1 cellular context compared by ENCODE assay signal in the genomic region with DNA sequence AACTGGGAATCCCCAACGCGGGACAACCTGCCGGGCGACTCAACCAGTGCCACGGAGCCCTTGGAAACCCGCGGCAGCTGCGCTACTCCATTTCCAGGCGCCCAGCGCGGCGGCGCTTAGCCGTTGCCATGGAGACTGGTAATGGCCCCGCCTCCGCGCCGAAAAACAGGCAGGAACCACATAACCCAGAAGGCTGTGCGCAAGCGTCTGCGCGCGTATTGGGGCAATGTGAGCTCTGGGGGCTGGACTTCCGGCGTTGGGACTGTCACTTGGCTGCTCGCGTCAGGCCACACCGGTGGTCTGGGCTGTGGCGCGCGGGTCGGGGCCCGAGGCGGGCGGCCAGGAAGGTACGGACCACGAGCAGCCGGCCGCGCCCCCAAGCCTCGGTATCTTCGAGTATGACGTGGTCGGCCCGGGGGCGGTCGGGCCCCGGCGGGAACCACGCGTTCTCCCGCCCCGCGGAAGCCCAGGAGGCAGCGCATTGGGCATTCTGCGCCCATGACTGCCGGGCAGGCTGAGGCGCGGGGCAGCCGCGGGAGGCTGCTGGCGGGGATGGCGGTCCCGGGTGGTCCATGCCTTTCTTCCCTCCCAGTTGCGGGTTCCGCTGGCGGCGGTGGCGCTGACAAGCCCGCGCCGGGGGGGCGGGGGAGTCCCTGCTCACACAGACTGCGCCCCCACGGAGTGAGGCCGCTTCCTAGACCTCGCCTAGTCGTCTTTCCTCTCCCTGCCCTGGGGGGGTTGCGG.
TF ChIP-seq lines count a peak whose summit lies in the region.

A gene (plus strand): TSS at position 265 of the 744 bp plus-strand sequence. CDS start 2,080 bp downstream, outside the sequence.

TF ChIP-seq in HepG2, 621 proteins besides CTCF, POLR2A, EP300 and RAD21 (continued from another document and continues in another):
- TF ChIP-seq SUZ12 (IDR thresholded peaks at IDR 0.05; ENCODE audit: low read depth, low read length) (peak; percentile 73), DR1 (CRISPR knock-in tag; IDR thresholded peaks at IDR 0.05) (peak; percentile 41; the same call in 1 of the 2 replicates), NFKBIZ (CRISPR knock-in tag; IDR thresholded peaks at IDR 0.05) (peak; percentile 26; the same call in 1 of the 2 replicates), KLF9 (CRISPR knock-in tag; IDR thresholded peaks at IDR 0.05; ENCODE audit: low read depth) (no peak), MAZ (IDR thresholded peaks at IDR 0.05; ENCODE audit: borderline replicate concordance, low read depth, low read length) (no peak), MAZ (CRISPR knock-in tag; IDR thresholded peaks at IDR 0.05; ENCODE audit: low read depth) (peak; percentile 71; the same call in 1 of the 2 replicates), RNF2 (conservative IDR thresholded peaks at IDR 0.05; ENCODE audit: low read depth) (0 out of 2 replicates have a peak, but pooled peaks have one; percentile 37), NONO (IDR thresholded peaks at IDR 0.05) (no peak), NONO (CRISPR knock-in tag; conservative IDR thresholded peaks at IDR 0.05) (peak; percentile 62; the same call in 1 of the 2 replicates), PCBP1 (IDR thresholded peaks at IDR 0.05; ENCODE audit: borderline replicate concordance, low read depth, low read length) (peak; percentile 47; the same call in 1 of the 2 replicates), ZNF788 (CRISPR knock-in tag; IDR thresholded peaks at IDR 0.05; ENCODE audit: borderline replicate concordance) (peak; percentile 32; the same call in 1 of the 2 replicates), ZNF570 (CRISPR knock-in tag; IDR thresholded peaks at IDR 0.05; ENCODE audit: borderline replicate concordance) (no peak), CREB1 (IDR thresholded peaks at IDR 0.05) (peak; percentile 65), CREB1 (CRISPR knock-in tag; IDR thresholded peaks at IDR 0.05) (peak; percentile 56; the same call in 1 of the 2 replicates), ZNF24 (IDR thresholded peaks at IDR 0.05) (no peak), ZNF143 (CRISPR knock-in tag; IDR thresholded peaks at IDR 0.05) (peak; percentile 97), SALL1 (CRISPR knock-in tag; IDR thresholded peaks at IDR 0.05) (peak; percentile 51; the same call in 1 of the 2 replicates), POGZ (CRISPR knock-in tag; IDR thresholded peaks at IDR 0.05) (no peak), ZC3H13 (CRISPR knock-in tag; IDR thresholded peaks at IDR 0.05) (0 out of 2 replicates have a peak, but pooled peaks have one; percentile 61), HNRNPLL (IDR thresholded peaks at IDR 0.05; ENCODE audit: low read depth, low read length, poor library complexity, severe bottlenecking) (peak; percentile 96), IRF2 (CRISPR knock-in tag; IDR thresholded peaks at IDR 0.05) (peak; percentile 63; the same call in 1 of the 2 replicates), PHF5A (CRISPR knock-in tag; IDR thresholded peaks at IDR 0.05; ENCODE audit: low read depth, unreplicated experiment) (no peak), ZNF709 (CRISPR knock-in tag; IDR thresholded peaks at IDR 0.05) (no peak; the same call in 1 of the 2 replicates), SMARCC2 (IDR thresholded peaks at IDR 0.05) (no peak), TCF12 (IDR thresholded peaks at IDR 0.05) (no peak), TCF12 (CRISPR knock-in tag; IDR thresholded peaks at IDR 0.05) (no peak), GATAD1 (CRISPR knock-in tag; IDR thresholded peaks at IDR 0.05) (peak; percentile 77), ZNF44 (CRISPR knock-in tag; IDR thresholded peaks at IDR 0.05) (peak; percentile 4; the same call in 1 of the 2 replicates), ZNF180 (CRISPR knock-in tag; IDR thresholded peaks at IDR 0.05; ENCODE audit: borderline replicate concordance, low read depth) (no peak), ERF (CRISPR knock-in tag; IDR thresholded peaks at IDR 0.05) (peak; percentile 52), ZNF790 (CRISPR knock-in tag; IDR thresholded peaks at IDR 0.05; ENCODE audit: borderline replicate concordance) (no peak), SRF (IDR thresholded peaks at IDR 0.05; ENCODE audit: low read depth, low read length) (0 out of 2 replicates have a peak, but pooled peaks have one; percentile 8), DNMT1 (CRISPR knock-in tag; IDR thresholded peaks at IDR 0.05) (no peak)
- TF ChIP-seq, protein P1, sequence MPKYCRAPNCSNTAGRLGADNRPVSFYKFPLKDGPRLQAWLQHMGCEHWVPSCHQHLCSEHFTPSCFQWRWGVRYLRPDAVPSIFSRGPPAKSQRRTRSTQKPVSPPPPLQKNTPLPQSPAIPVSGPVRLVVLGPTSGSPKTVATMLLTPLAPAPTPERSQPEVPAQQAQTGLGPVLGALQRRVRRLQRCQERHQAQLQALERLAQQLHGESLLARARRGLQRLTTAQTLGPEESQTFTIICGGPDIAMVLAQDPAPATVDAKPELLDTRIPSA (CRISPR knock-in tag; IDR thresholded peaks at IDR 0.05; ENCODE audit: borderline replicate concordance) = 0 out of 2 replicates have a peak, but pooled peaks have one; percentile 61
- TF ChIP-seq, protein P2, sequence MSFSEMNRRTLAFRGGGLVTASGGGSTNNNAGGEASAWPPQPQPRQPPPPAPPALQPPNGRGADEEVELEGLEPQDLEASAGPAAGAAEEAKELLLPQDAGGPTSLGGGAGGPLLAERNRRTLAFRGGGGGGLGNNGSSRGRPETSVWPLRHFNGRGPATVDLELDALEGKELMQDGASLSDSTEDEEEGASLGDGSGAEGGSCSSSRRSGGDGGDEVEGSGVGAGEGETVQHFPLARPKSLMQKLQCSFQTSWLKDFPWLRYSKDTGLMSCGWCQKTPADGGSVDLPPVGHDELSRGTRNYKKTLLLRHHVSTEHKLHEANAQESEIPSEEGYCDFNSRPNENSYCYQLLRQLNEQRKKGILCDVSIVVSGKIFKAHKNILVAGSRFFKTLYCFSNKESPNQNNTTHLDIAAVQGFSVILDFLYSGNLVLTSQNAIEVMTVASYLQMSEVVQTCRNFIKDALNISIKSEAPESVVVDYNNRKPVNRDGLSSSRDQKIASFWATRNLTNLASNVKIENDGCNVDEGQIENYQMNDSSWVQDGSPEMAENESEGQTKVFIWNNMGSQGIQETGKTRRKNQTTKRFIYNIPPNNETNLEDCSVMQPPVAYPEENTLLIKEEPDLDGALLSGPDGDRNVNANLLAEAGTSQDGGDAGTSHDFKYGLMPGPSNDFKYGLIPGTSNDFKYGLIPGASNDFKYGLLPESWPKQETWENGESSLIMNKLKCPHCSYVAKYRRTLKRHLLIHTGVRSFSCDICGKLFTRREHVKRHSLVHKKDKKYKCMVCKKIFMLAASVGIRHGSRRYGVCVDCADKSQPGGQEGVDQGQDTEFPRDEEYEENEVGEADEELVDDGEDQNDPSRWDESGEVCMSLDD (CRISPR knock-in tag; IDR thresholded peaks at IDR 0.05; ENCODE audit: borderline replicate concordance) = no peak
- TF ChIP-seq, protein P3, sequence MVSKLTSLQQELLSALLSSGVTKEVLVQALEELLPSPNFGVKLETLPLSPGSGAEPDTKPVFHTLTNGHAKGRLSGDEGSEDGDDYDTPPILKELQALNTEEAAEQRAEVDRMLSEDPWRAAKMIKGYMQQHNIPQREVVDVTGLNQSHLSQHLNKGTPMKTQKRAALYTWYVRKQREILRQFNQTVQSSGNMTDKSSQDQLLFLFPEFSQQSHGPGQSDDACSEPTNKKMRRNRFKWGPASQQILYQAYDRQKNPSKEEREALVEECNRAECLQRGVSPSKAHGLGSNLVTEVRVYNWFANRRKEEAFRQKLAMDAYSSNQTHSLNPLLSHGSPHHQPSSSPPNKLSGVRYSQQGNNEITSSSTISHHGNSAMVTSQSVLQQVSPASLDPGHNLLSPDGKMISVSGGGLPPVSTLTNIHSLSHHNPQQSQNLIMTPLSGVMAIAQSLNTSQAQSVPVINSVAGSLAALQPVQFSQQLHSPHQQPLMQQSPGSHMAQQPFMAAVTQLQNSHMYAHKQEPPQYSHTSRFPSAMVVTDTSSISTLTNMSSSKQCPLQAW (CRISPR knock-in tag; IDR thresholded peaks at IDR 0.05) = peak; percentile 87
- TF ChIP-seq, protein P4, sequence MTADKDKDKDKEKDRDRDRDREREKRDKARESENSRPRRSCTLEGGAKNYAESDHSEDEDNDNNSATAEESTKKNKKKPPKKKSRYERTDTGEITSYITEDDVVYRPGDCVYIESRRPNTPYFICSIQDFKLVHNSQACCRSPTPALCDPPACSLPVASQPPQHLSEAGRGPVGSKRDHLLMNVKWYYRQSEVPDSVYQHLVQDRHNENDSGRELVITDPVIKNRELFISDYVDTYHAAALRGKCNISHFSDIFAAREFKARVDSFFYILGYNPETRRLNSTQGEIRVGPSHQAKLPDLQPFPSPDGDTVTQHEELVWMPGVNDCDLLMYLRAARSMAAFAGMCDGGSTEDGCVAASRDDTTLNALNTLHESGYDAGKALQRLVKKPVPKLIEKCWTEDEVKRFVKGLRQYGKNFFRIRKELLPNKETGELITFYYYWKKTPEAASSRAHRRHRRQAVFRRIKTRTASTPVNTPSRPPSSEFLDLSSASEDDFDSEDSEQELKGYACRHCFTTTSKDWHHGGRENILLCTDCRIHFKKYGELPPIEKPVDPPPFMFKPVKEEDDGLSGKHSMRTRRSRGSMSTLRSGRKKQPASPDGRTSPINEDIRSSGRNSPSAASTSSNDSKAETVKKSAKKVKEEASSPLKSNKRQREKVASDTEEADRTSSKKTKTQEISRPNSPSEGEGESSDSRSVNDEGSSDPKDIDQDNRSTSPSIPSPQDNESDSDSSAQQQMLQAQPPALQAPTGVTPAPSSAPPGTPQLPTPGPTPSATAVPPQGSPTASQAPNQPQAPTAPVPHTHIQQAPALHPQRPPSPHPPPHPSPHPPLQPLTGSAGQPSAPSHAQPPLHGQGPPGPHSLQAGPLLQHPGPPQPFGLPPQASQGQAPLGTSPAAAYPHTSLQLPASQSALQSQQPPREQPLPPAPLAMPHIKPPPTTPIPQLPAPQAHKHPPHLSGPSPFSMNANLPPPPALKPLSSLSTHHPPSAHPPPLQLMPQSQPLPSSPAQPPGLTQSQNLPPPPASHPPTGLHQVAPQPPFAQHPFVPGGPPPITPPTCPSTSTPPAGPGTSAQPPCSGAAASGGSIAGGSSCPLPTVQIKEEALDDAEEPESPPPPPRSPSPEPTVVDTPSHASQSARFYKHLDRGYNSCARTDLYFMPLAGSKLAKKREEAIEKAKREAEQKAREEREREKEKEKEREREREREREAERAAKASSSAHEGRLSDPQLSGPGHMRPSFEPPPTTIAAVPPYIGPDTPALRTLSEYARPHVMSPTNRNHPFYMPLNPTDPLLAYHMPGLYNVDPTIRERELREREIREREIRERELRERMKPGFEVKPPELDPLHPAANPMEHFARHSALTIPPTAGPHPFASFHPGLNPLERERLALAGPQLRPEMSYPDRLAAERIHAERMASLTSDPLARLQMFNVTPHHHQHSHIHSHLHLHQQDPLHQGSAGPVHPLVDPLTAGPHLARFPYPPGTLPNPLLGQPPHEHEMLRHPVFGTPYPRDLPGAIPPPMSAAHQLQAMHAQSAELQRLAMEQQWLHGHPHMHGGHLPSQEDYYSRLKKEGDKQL (CRISPR knock-in tag; IDR thresholded peaks at IDR 0.05; ENCODE audit: low read depth) = no peak
- TF ChIP-seq, protein P5, sequence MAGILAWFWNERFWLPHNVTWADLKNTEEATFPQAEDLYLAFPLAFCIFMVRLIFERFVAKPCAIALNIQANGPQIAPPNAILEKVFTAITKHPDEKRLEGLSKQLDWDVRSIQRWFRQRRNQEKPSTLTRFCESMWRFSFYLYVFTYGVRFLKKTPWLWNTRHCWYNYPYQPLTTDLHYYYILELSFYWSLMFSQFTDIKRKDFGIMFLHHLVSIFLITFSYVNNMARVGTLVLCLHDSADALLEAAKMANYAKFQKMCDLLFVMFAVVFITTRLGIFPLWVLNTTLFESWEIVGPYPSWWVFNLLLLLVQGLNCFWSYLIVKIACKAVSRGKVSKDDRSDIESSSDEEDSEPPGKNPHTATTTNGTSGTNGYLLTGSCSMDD (CRISPR knock-in tag; IDR thresholded peaks at IDR 0.05) = no peak
- TF ChIP-seq, protein P6, sequence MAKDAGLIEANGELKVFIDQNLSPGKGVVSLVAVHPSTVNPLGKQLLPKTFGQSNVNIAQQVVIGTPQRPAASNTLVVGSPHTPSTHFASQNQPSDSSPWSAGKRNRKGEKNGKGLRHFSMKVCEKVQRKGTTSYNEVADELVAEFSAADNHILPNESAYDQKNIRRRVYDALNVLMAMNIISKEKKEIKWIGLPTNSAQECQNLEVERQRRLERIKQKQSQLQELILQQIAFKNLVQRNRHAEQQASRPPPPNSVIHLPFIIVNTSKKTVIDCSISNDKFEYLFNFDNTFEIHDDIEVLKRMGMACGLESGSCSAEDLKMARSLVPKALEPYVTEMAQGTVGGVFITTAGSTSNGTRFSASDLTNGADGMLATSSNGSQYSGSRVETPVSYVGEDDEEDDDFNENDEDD (CRISPR knock-in tag; IDR thresholded peaks at IDR 0.05; ENCODE audit: borderline replicate concordance) = peak; percentile 25; the same call in 1 of the 2 replicates
- TF ChIP-seq, protein P7, sequence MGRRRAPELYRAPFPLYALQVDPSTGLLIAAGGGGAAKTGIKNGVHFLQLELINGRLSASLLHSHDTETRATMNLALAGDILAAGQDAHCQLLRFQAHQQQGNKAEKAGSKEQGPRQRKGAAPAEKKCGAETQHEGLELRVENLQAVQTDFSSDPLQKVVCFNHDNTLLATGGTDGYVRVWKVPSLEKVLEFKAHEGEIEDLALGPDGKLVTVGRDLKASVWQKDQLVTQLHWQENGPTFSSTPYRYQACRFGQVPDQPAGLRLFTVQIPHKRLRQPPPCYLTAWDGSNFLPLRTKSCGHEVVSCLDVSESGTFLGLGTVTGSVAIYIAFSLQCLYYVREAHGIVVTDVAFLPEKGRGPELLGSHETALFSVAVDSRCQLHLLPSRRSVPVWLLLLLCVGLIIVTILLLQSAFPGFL (CRISPR knock-in tag; IDR thresholded peaks at IDR 0.05) = no peak
- TF ChIP-seq, protein P8, sequence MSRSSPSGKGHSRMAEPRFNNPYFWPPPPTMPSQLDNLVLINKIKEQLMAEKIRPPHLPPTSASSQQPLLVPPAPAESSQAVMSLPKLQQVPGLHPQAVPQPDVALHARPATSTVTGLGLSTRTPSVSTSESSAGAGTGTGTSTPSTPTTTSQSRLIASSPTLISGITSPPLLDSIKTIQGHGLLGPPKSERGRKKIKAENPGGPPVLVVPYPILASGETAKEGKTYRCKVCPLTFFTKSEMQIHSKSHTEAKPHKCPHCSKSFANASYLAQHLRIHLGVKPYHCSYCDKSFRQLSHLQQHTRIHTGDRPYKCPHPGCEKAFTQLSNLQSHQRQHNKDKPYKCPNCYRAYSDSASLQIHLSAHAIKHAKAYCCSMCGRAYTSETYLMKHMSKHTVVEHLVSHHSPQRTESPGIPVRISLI (CRISPR knock-in tag; IDR thresholded peaks at IDR 0.05; ENCODE audit: borderline replicate concordance) = peak; percentile 21; the same call in 1 of the 2 replicates
- TF ChIP-seq, protein P9, sequence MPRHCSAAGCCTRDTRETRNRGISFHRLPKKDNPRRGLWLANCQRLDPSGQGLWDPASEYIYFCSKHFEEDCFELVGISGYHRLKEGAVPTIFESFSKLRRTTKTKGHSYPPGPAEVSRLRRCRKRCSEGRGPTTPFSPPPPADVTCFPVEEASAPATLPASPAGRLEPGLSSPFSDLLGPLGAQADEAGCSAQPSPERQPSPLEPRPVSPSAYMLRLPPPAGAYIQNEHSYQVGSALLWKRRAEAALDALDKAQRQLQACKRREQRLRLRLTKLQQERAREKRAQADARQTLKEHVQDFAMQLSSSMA (CRISPR knock-in tag; IDR thresholded peaks at IDR 0.05) = peak; percentile 52; the same call in 1 of the 2 replicates
- TF ChIP-seq, protein P10, sequence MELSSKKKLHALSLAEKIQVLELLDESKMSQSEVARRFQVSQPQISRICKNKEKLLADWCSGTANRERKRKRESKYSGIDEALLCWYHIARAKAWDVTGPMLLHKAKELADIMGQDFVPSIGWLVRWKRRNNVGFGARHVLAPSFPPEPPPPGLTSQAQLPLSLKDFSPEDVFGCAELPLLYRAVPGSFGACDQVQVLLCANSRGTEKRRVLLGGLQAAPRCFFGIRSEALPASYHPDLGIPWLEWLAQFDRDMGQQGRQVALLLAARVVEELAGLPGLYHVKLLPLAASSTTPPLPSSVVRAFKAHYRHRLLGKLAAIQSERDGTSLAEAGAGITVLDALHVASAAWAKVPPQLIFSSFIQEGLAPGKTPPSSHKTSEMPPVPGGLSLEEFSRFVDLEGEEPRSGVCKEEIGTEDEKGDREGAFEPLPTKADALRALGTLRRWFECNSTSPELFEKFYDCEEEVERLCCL (CRISPR knock-in tag; IDR thresholded peaks at IDR 0.05; ENCODE audit: borderline replicate concordance) = no peak
